22 cellular contexts compared by ENCODE assay signal in the genomic region with DNA sequence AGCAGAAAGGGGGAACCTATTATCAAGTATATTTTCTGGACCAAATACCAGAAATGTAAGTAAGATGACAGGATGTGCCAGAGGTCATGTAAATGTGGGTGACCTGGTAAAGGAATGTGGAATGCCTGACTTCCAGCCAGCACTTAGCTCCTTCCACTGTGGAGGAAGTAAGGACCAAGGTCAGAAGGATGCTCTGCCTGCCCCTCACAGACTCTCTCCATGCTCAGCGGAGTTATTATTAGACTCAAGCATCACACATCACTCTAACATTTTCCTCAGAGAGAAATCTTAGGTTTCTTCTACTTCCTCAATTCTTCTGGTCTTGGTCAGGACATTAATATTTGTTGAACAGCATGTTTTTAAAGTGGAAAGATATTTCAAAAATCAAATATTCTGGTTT.
DNase-seq lines count a peak whose midpoint lies in the region; ATAC-seq, FAIRE-seq and TF ChIP-seq lines count a peak whose summit lies in the region.
"Had no signal": no experiment of that assay in that cellular context is flagged by ENCODE, and none has a peak within 500 bp of the region (broad histone marks: within the 10 kb centered on the region; RNA-seq: fewer than 3 reads in every experiment).

No MANE protein-coding gene starts in this region.

- H4K20me1 ChIP-seq in IMR-90 (ENCODE audit: insufficient read depth, low read length), result no peaks in the 10 kb centered on the region
- H4K20me1 ChIP-seq in GM12878 (ENCODE audit: control insufficient read depth, insufficient read depth), result no peaks in the 10 kb centered on the region

- H3K14ac ChIP-seq in IMR-90 (replicated peaks; ENCODE audit: low read depth, low read length) (no peak overlapping the region), trophoblast cell (ENCODE audit: low read length) (no peak overlapping the region)

- SMC1A ChIA-PET in GM12878 (lab: Charles Lee; ENCODE audit: uncharacterized antibody, unreplicated experiment), result interaction anchor here (0.7 to 4.9 kb wide), 11 partner anchors 9 to 231 kb away, joined by 3 to 27 read pairs (median 4); partner anchors contain the start of gene WNT5A

- H3K79me2 ChIP-seq in GM12878 (ENCODE audit: control insufficient read depth, insufficient read depth, low read length), result no peaks in the 10 kb centered on the region
- no peaks in the 10 kb centered on the region for H3K79me2 ChIP-seq in trophoblast cell (ENCODE audit: control insufficient read depth, insufficient read depth, low read length, poor library complexity)

- H3K18ac ChIP-seq in IMR-90 (ENCODE audit: low read depth, low read length), result no peak overlapping the region
- no peak overlapping the region for H3K18ac ChIP-seq in trophoblast cell (ENCODE audit: low read length)

- no peak overlapping the region for H3K56ac ChIP-seq in IMR-90 (ENCODE audit: extremely low read depth, insufficient read depth, low read length)

- intact Hi-C loops in A673 (cut with micrococcal nuclease; ENCODE audit: unreplicated experiment), result loop anchor here (2.0 kb wide), 2 partner anchors 172 to 232 kb away; partner anchors contain the start of gene WNT5A
- intact Hi-C loops in IMR-90 (cut with micrococcal nuclease), result loop anchor here (5.0 kb wide), 1 partner anchor 161 kb away; no protein-coding TSS in a partner anchor
- intact Hi-C loops in GM12878 (cut with micrococcal nuclease; ENCODE audit: unreplicated experiment), result no loop called here

- no peak for TF ChIP-seq EP300 in GM12878 (IDR thresholded peaks at IDR 0.05; ENCODE audit: borderline replicate concordance in 1 of 2, control insufficient read depth in 1 of 2, low read depth in 2 of 2, low read length in 2 of 2)

- H3K9me3 ChIP-seq in A673 (ENCODE audit: low read depth, low read length, poor library complexity, severe bottlenecking) (no peaks in the 10 kb centered on the region), IMR-90 (ENCODE audit: control insufficient read depth, insufficient read depth, low read length) (no peaks in the 10 kb centered on the region), GM12878 (replicated peaks; ENCODE audit: control insufficient read depth, insufficient read depth, low read length) (no peaks in the 10 kb centered on the region), trophoblast cell (ENCODE audit: insufficient read depth, low read depth, low read length) (no peaks in the 10 kb centered on the region)
- H3K9me3 ChIP-seq: colonic mucosa, left lung, psoas muscle had no signal

- POLR2A ChIA-PET in A673 (lab: Charles Lee; ENCODE audit: low non-redundant PET) (no interaction called here), IMR-90 (lab: Charles Lee; ENCODE audit: unreplicated experiment) (no interaction called here), GM12878 (lab: Charles Lee) (interaction anchor here (0.6 kb wide), 1 partner anchor 43 kb away, joined by 3 read pairs; no protein-coding TSS in a partner anchor)

- H4K91ac ChIP-seq in IMR-90 (ENCODE audit: insufficient read depth, low read depth, low read length), result peak overlapping the region; percentile 14
- no peak overlapping the region for H4K91ac ChIP-seq in trophoblast cell (ENCODE audit: low read depth, low read length)

- peak overlapping the region; percentile 43 for H2BK5ac ChIP-seq in IMR-90 (ENCODE audit: low read depth, low read length, poor library complexity, severe bottlenecking)
- no peak overlapping the region for H2BK5ac ChIP-seq in trophoblast cell (ENCODE audit: low read depth, low read length, poor library complexity)

- H3K27me3 ChIP-seq in A673 (replicated peaks; ENCODE audit: insufficient read depth, low read depth, low read length, poor library complexity), result no peaks in the 10 kb centered on the region
- H3K27me3 ChIP-seq in IMR-90 (ENCODE audit: control insufficient read depth, insufficient read depth, low read length), result no peaks in the 10 kb centered on the region; the same call in 1 of the 2 replicates
- no peaks in the 10 kb centered on the region for H3K27me3 ChIP-seq in GM12878 (replicated peaks in 1 of 2; ENCODE audit: control insufficient read depth in 2 of 2, insufficient read depth in 2 of 2, low read length in 1 of 2)
- H3K27me3 ChIP-seq in trophoblast cell (ENCODE audit: insufficient read depth, low read length), result no peaks in the 10 kb centered on the region
- H3K27me3 ChIP-seq: colonic mucosa had no signal

- H2AFZ ChIP-seq in IMR-90 (replicated peaks; ENCODE audit: low read length, poor library complexity) (no peak overlapping the region), GM12878 (ENCODE audit: control insufficient read depth, low read depth, low read length) (no peak overlapping the region), trophoblast cell (ENCODE audit: insufficient read depth, low read length, poor library complexity) (no peak overlapping the region)

- H3K4me1 ChIP-seq in A673 (ENCODE audit: insufficient read depth, low read length, poor library complexity, severe bottlenecking) (peaks cover 39% of the 10 kb centered on the region), IMR-90 (ENCODE audit: control insufficient read depth, insufficient read depth, low read length) (peaks cover 2% of the 10 kb centered on the region), GM12878 (ENCODE audit: control insufficient read depth, insufficient read depth, low read length) (peaks cover 4% of the 10 kb centered on the region; the same call in 1 of the 2 replicates), trophoblast cell (ENCODE audit: control insufficient read depth in 1 of 2, insufficient read depth in 2 of 2, low read length in 2 of 2) (peaks cover 2% of the 10 kb centered on the region in 2 experiments)
- H3K4me1 ChIP-seq: colonic mucosa, left lung, psoas muscle had no signal

- H3K36me3 ChIP-seq in A673 (ENCODE audit: insufficient read depth, low read length, poor library complexity, severe bottlenecking) (no peaks in the 10 kb centered on the region), IMR-90 (ENCODE audit: control insufficient read depth, insufficient read depth, low read length) (no peaks in the 10 kb centered on the region), GM12878 (ENCODE audit: control insufficient read depth in 2 of 2, insufficient read depth in 2 of 2, low read length in 1 of 2) (no peaks in the 10 kb centered on the region), trophoblast cell (ENCODE audit: control insufficient read depth in 1 of 2, insufficient read depth in 2 of 2, low read length in 2 of 2) (no peaks in the 10 kb centered on the region)
- H3K36me3 ChIP-seq: colonic mucosa, left lung had no signal

- H4K12ac ChIP-seq in trophoblast cell (ENCODE audit: low read depth, low read length), result no peak overlapping the region

- H2BK15ac ChIP-seq in IMR-90 (ENCODE audit: low read depth, low read length), result peak overlapping the region; percentile 6; the same call in 1 of the 3 replicates

- no peak overlapping the region for H4K5ac ChIP-seq in IMR-90 (ENCODE audit: low read depth, low read length)

- WGBS in IMR-90 (ENCODE audit: extremely low coverage in 2 of 2, insufficient read length in 1 of 2), 2 experiments, result no CpG with 5 or more reads among the region's 1 CpG
- WGBS in GM12878 (ENCODE audit: insufficient coverage, insufficient replicate concordance, low lambda C conversion rate, missing lambda C conversion rate), result 33% methylated on average over 1 of the region's 1 CpG
- WGBS in trophoblast cell (ENCODE audit: extremely low coverage, insufficient coverage, insufficient read length), result no CpG with 5 or more reads among the region's 1 CpG

- no peak for TF ChIP-seq RAD21 in IMR-90 (IDR thresholded peaks at IDR 0.05; ENCODE audit: low read length)
- TF ChIP-seq RAD21 in GM12878 (IDR thresholded peaks at IDR 0.05; ENCODE audit: insufficient read depth, low read depth, low read length), result no peak

- H3K4me2 ChIP-seq in IMR-90 (ENCODE audit: low read depth, low read length) (no peak overlapping the region), GM12878 (ENCODE audit: control insufficient read depth, insufficient read depth) (no peak overlapping the region), trophoblast cell (ENCODE audit: low read length) (no peak overlapping the region)

- ATAC-seq in IMR-90 (ENCODE audit: low read depth), result peak; percentile 70
- peak; percentile 10; the same call in 1 of the 3 replicates for ATAC-seq in GM12878
- ATAC-seq: activated T-cell treated with anti-CD3 and anti-CD28 coated beads, Interleukin-2, amount 50 U/mL, for 4 hours; esophagus mucosa; left lung had no signal

- no TSS peak for BruUV-seq in A673 (replicated peaks; lab: Mats Ljungman, UMichigan)
- BruUV-seq in IMR-90 (replicated peaks; lab: Mats Ljungman, UMichigan), result no TSS peak
- BruUV-seq in GM12878 (replicated peaks; lab: Mats Ljungman, UMichigan), result no TSS peak

- H2AK5ac ChIP-seq in IMR-90 (ENCODE audit: low read depth, low read length), result no peak overlapping the region
- H2AK5ac ChIP-seq in trophoblast cell (ENCODE audit: low read length), result no peak overlapping the region

- H2BK120ac ChIP-seq in IMR-90 (ENCODE audit: low read depth, low read length) (peak overlapping the region; percentile 91), trophoblast cell (ENCODE audit: insufficient read depth, low read length, poor library complexity) (no peak overlapping the region)

- RAD21 ChIA-PET in GM12878 (lab: Charles Lee; ENCODE audit: unreplicated experiment), result interaction anchor here (0.7 to 2.4 kb wide), 6 partner anchors 28 to 233 kb away, joined by 3 to 7 read pairs (median 4); partner anchors contain the start of gene WNT5A

- no peak for DNase-seq in A673 (ENCODE audit: low spot score)
- DNase-seq in IMR-90, result peak; percentile 75
- DNase-seq in GM12878 (ENCODE audit: low read depth, low spot score), result no peak
- DNase-seq in myocyte (ENCODE audit: low read depth), result peak; percentile 13
- DNase-seq in GM19239 (ENCODE audit: insufficient read length, low spot score), result no peak
- DNase-seq in trophoblast cell, result no peak
- no peak for DNase-seq in coronary artery (ENCODE audit: low spot score)
- DNase-seq in NCI-H446 treated with DMSO at 0.1 percent for 48 hours (lab: John Stamatoyannopoulos, UW), result no peak
- DNase-seq: activated CD4-positive, alpha-beta T cell treated with anti-CD3 and anti-CD28 coated beads, Interleukin-2, amount 50 U/mL, for 4 hours; activated T-cell treated with anti-CD3 and anti-CD28 coated beads, Interleukin-2, amount 50 U/mL, for 4 hours; colonic mucosa; GF-D8; left lung; NK-92 treated with Interleukin-12 subunit alpha and Interleukin-12 subunit beta, amount 100 ng/mL, for 24 hours; psoas muscle; SHP77; stimulated activated CD4-positive, alpha-beta T cell treated with anti-CD3 and anti-CD28 coated beads, Interleukin-1b, Interleukin-23, amount 100 ng/mL, for 48 hours; substantia nigra; T-helper 9 cell had no signal

- H3K23ac ChIP-seq in IMR-90 (ENCODE audit: low read depth, low read length), result no peak overlapping the region
- H3K23ac ChIP-seq in trophoblast cell (ENCODE audit: low read length), result no peak overlapping the region

- H4K8ac ChIP-seq in IMR-90 (ENCODE audit: low read depth in 2 of 2, low read length in 2 of 2), result 0 out of 4 replicates have a peak overlapping the region, but pooled peaks of 1 of the 2 experiments have one; percentile 75
- H4K8ac ChIP-seq in trophoblast cell (ENCODE audit: low read depth, low read length), result no peak overlapping the region

- H3K27ac ChIP-seq in A673 (ENCODE audit: low read depth, low read length, poor library complexity, severe bottlenecking), result peak overlapping the region; percentile 63
- H3K27ac ChIP-seq in IMR-90 (ENCODE audit: insufficient read depth, low read length), result no peak overlapping the region
- H3K27ac ChIP-seq in GM12878 (ENCODE audit: control insufficient read depth, insufficient read depth), result no peak overlapping the region
- H3K27ac ChIP-seq in trophoblast cell (ENCODE audit: low read depth, low read length), result no peak overlapping the region
- no peak overlapping the region for H3K27ac ChIP-seq in coronary artery
- H3K27ac ChIP-seq: colonic mucosa, left lung, psoas muscle had no signal

- dilution Hi-C loops in IMR-90 (cut with HindIII; ENCODE audit: low sequenced_read_pairs, unreplicated experiment), result no loop called here

- TF ChIP-seq POLR2A in IMR-90 (IDR thresholded peaks at IDR 0.05; ENCODE audit: low read depth, low read length), result no peak
- TF ChIP-seq POLR2A in GM12878 (IDR thresholded peaks at IDR 0.05; ENCODE audit: low read depth, low read length), result no peak

- H3K4ac ChIP-seq in IMR-90 (ENCODE audit: low read depth, low read length) (peak overlapping the region; percentile 88), trophoblast cell (ENCODE audit: low read depth, low read length) (no peak overlapping the region)

- H3K9ac ChIP-seq in IMR-90 (ENCODE audit: low read depth, low read length), result no peak overlapping the region
- no peak overlapping the region for H3K9ac ChIP-seq in GM12878 (ENCODE audit: control insufficient read depth, insufficient read depth, low read length)
- no peak overlapping the region for H3K9ac ChIP-seq in trophoblast cell (ENCODE audit: low read length)

- H2BK12ac ChIP-seq in trophoblast cell (ENCODE audit: low read length), result no peak overlapping the region

- in situ Hi-C loops in IMR-90 (cut with MboI; ENCODE audit: low sequenced_read_pairs), result no loop called here
- in situ Hi-C loops in GM12878 (cut with MboI), result no loop called here

- peak overlapping the region; percentile 7 for H2BK20ac ChIP-seq in IMR-90 (ENCODE audit: low read depth, low read length)

- H3K4me3 ChIP-seq in A673 (ENCODE audit: low read depth, low read length, poor library complexity, severe bottlenecking), result no peak overlapping the region
- no peak overlapping the region for H3K4me3 ChIP-seq in IMR-90 (ENCODE audit: insufficient read depth, low read depth, low read length)
- H3K4me3 ChIP-seq in GM12878, result no peak overlapping the region
- H3K4me3 ChIP-seq in trophoblast cell (ENCODE audit: low read depth, low read length), result no peak overlapping the region
- no peak overlapping the region for H3K4me3 ChIP-seq in coronary artery
- H3K4me3 ChIP-seq: colonic mucosa, left lung, psoas muscle had no signal

- H3K79me1 ChIP-seq in IMR-90 (ENCODE audit: low read depth in 1 of 2, low read length in 2 of 2), result peaks cover 0 to 5% of the 10 kb centered on the region in 2 experiments; a peak in 1 of 4 replicates
- H3K79me1 ChIP-seq in trophoblast cell (ENCODE audit: low read length), result peaks cover 2% of the 10 kb centered on the region

- TF ChIP-seq CTCF in A673 (conservative IDR thresholded peaks at IDR 0.05; ENCODE audit: low read depth, low read length), result no peak
- TF ChIP-seq CTCF in IMR-90 (conservative IDR thresholded peaks at IDR 0.05; ENCODE audit: low read depth, low read length), result no peak
- no peak for TF ChIP-seq CTCF in GM12878 (IDR thresholded peaks at IDR 0.05 in 2 of 3, conservative IDR thresholded peaks at IDR 0.05 in 1 of 3; ENCODE audit: control insufficient read depth in 2 of 3, extremely low read depth in 1 of 3, insufficient read depth in 1 of 3, low read depth in 3 of 3, low read length in 3 of 3)
- TF ChIP-seq CTCF in coronary artery (IDR thresholded peaks at IDR 0.05), result no peak

- CTCF ChIA-PET in A673 (lab: Charles Lee) (no interaction called here), IMR-90 (lab: Yijun Ruan, JAX) (interaction anchor here (1.3 kb wide), 1 partner anchor 8 kb away, joined by 3 read pairs; no protein-coding TSS in a partner anchor), GM12878 (lab: Yijun Ruan, JAX) (interaction anchor here (0.9 to 5.1 kb wide), 2 partner anchors 214 to 231 kb away, joined by 3 to 19 read pairs; partner anchors contain the start of gene WNT5A)

- peaks cover 5% of the 10 kb centered on the region; the same call in 1 of the 2 replicates for H3K9me1 ChIP-seq in IMR-90 (ENCODE audit: insufficient read depth, low read length)

- no peak overlapping the region for H2AK9ac ChIP-seq in IMR-90 (replicated peaks; ENCODE audit: low read depth, low read length, poor library complexity)

- FAIRE-seq in GM12878 (lab: Jason Lieb, UNC) (no peak), GM19239 (lab: Jason Lieb, UNC) (no peak)
- FAIRE-seq: A204.1, GM18507 had no signal

Comparison
In these comparisons a context has a peak if more than half of its experiments do, and no peak if none do; other contexts are left out.
1. DNase-seq: peak in IMR-90 (single experiment) and myocyte (single experiment); none in A673 (single experiment), GM12878 (single experiment), GM19239 (single experiment), trophoblast cell (0 of 2), coronary artery (single experiment) and NCI-H446 treated with DMSO at 0.1 percent for 48 hours (single experiment).